ENCODE assay signal across 1 cellular context in genomic region chr22:37728620-37729019, GRCh38.
TF ChIP-seq lines count a peak whose summit lies in the region.

No MANE protein-coding gene starts in this region.

TF ChIP-seq in K562, 482 proteins besides CTCF, POLR2A, EP300 and RAD21:
- TF ChIP-seq GTF3C2 (IDR thresholded peaks at IDR 0.05; ENCODE audit: borderline replicate concordance, extremely low read depth, insufficient read length) (no peak), TRIM24 (IDR thresholded peaks at IDR 0.05) (no peak), PTTG1 (tag; IDR thresholded peaks at IDR 0.05; ENCODE audit: low read depth) (no peak)
TF ChIP-seq in K562: peak in this region for 0.
